Comparison of ENCODE assay signal across 18 cellular contexts in the genomic region with DNA sequence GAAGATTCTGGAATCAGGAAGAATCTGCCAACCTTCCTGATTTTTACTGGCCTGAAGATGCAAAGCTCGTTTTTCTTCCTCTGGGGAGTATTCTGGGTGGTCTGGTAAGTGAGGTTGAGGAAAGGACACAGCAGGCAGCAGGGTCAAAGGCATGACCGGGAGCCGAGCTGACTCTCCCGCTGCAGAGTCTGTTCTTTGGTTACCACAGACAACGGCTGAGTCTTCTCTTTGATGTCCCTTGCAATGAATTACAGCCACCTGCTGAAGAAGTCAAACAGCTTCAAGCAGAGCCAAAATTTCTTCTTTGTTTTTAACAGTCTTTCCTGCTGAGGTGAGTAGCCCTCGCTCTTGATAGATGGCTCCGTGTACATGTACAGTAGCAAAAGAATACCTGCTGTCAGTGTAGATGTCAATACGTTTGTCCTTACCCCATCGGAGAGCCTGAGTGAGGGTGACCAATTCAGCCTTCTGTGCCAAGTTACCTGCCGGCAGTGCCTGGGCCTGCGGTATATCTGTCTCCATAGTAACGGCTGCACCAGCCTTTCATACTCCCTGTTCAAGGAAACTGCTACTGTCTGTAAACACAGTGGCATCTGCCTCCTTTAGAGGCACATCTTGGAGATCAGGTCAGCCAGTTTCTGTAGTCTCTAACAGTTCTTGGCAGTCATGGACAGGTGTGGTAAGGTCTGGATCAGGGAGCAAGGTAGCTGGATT.
DNase-seq lines count a peak whose midpoint lies in the region; ATAC-seq and TF ChIP-seq lines count a peak whose summit lies in the region.
"Had no signal": no experiment of that assay in that cellular context is flagged by ENCODE, and none has a peak within 500 bp of the region (broad histone marks: within the 10 kb centered on the region; RNA-seq: fewer than 3 reads in every experiment).

No MANE protein-coding gene starts in this region.

- peak; percentile 85 for DNase-seq in NCI-H2107 treated with DMSO at 0.1 percent for 48 hours (lab: John Stamatoyannopoulos, UW; ENCODE audit: unreplicated experiment)
- no peak for DNase-seq in NCI-H2107 (lab: John Stamatoyannopoulos, UW)
- peak; percentile 62 for DNase-seq in NCI-H2196 (lab: John Stamatoyannopoulos, UW; ENCODE audit: unreplicated experiment)
- peak; percentile 74 for DNase-seq in cerebellar cortex (ENCODE audit: low spot score)
- DNase-seq in type B pancreatic cell (ENCODE audit: extremely low spot score, unreplicated experiment), result no peak
- DNase-seq in stimulated activated CD4-positive, alpha-beta T cell treated with anti-CD3 and anti-CD28 coated beads, Interleukin-12 subunit alpha, Interleukin-12 subunit beta, amount 100 ng/mL, for 4 hours, result no peak
- no peak for DNase-seq in GM20000 (ENCODE audit: low spot score)
- DNase-seq: 8988T; activated CD4-positive, alpha-beta T cell treated with anti-CD3 and anti-CD28 coated beads for 48 hours; activated CD8-positive, alpha-beta memory T cell treated with anti-CD3 and anti-CD28 coated beads, Interleukin-2, amount 50 U/mL, for 48 hours; activated naive CD4-positive, alpha-beta T cell treated with Interleukin-2 at 50 U/mL for 16 hours; cortex of kidney; glutamatergic neuron; mesendoderm; stimulated activated naive CD8-positive, alpha-beta T cell treated with anti-CD3 and anti-CD28 coated beads, Interleukin-15, Interleukin-2, amounts not matched to agents 100 U/mL and 50 U/mL, for 24 hours; T1000; upper lobe of right lung had no signal

- H3K36me3 Mint-ChIP-seq in type B pancreatic cell, result no peaks in the 10 kb centered on the region

- no peak for ATAC-seq in GM18868 (IDR thresholded peaks at IDR 0.05; ENCODE audit: unreplicated experiment)
- ATAC-seq: stimulated activated naive CD8-positive, alpha-beta T cell treated with anti-CD3 and anti-CD28 coated beads, Interleukin-15, Interleukin-2, amounts not matched to agents 100 U/mL and 50 U/mL, for 24 hours; upper lobe of right lung had no signal

- no peaks in the 10 kb centered on the region for H3K27me3 Mint-ChIP-seq in type B pancreatic cell

- H3K27ac Mint-ChIP-seq in type B pancreatic cell, result peak overlapping the region; percentile 27

- no peaks in the 10 kb centered on the region for H3K9me3 Mint-ChIP-seq in type B pancreatic cell

- peak overlapping the region; percentile 19 for H3K4me3 Mint-ChIP-seq in type B pancreatic cell

- peaks cover 19% of the 10 kb centered on the region for H3K4me1 Mint-ChIP-seq in type B pancreatic cell (ENCODE audit: unreplicated experiment)

- TF ChIP-seq CTCF in type B pancreatic cell (conservative IDR thresholded peaks at IDR 0.05) (no peak), GM20000 (IDR thresholded peaks at IDR 0.05; ENCODE audit: extremely low read depth, missing control alignments) (no peak)

Comparison
In these comparisons a context has a peak if more than half of its experiments do, and no peak if none do; other contexts are left out.
1. DNase-seq: peak in NCI-H2107 treated with DMSO at 0.1 percent for 48 hours (single experiment), NCI-H2196 (single experiment) and cerebellar cortex (single experiment); none in NCI-H2107 (single experiment), type B pancreatic cell (single experiment), stimulated activated CD4-positive, alpha-beta T cell treated with anti-CD3 and anti-CD28 coated beads, Interleukin-12 subunit alpha, Interleukin-12 subunit beta, amount 100 ng/mL, for 4 hours (single experiment) and GM20000 (single experiment).